12 cellular contexts compared by ENCODE assay signal in genomic region chrX:40552768-40553167, GRCh38. TPM values are rescaled to one million over a fixed set of nuclear protein-coding genes. Genes with fewer than 3 reads are reported as not detected.
DNase-seq lines count a peak whose midpoint lies in the region; ATAC-seq and TF ChIP-seq lines count a peak whose summit lies in the region.
"Had no signal": no experiment of that assay in that cellular context is flagged by ENCODE, and none has a peak within 500 bp of the region (broad histone marks: within the 10 kb centered on the region; RNA-seq: fewer than 3 reads in every experiment).

No MANE protein-coding gene starts in this region.

- H3K4me1 ChIP-seq in osteoblast (ENCODE audit: insufficient read depth, low read length) (no peaks in the 10 kb centered on the region), right cardiac atrium (ENCODE audit: control insufficient read depth, insufficient read depth, low read length) (no peaks in the 10 kb centered on the region)

- in situ Hi-C loops in brain microvascular endothelial cell (cut with HindIII; ENCODE audit: low pct_ligation_motif_present, low sequenced_read_pairs) = no loop called here

- H3K27ac ChIP-seq in brain microvascular endothelial cell = no peak overlapping the region
- no peak overlapping the region for H3K27ac ChIP-seq in osteoblast (ENCODE audit: low read depth, low read length)
- H3K27ac ChIP-seq in right cardiac atrium (ENCODE audit: low read length) = no peak overlapping the region

- no peak overlapping the region for H3K4me2 ChIP-seq in osteoblast (ENCODE audit: insufficient read depth, low read length)

- H3K27me3 ChIP-seq in brain microvascular endothelial cell (replicated peaks) = peaks cover 1% of the 10 kb centered on the region
- H3K27me3 ChIP-seq in osteoblast (ENCODE audit: insufficient read depth, low read length) = peaks cover 39% of the 10 kb centered on the region
- no peaks in the 10 kb centered on the region for H3K27me3 ChIP-seq in right cardiac atrium (ENCODE audit: control insufficient read depth, insufficient read depth)

- no peak for ATAC-seq in GM21786 (IDR thresholded peaks at IDR 0.05; ENCODE audit: unreplicated experiment)
- ATAC-seq in GM19324 (IDR thresholded peaks at IDR 0.05; ENCODE audit: low FRiP score, unreplicated experiment) = no peak
- no peak for ATAC-seq in right cardiac atrium
- ATAC-seq: activated CD4-positive, CD25-positive, alpha-beta regulatory T cell treated with anti-CD3 and anti-CD28 coated beads, Interleukin-2, amount 50 U/mL, for 24 hours had no signal

- H3K36me3 ChIP-seq in brain microvascular endothelial cell (replicated peaks) (no peaks in the 10 kb centered on the region), osteoblast (ENCODE audit: insufficient read depth, low read length) (no peaks in the 10 kb centered on the region)

- H4K20me1 ChIP-seq in osteoblast (ENCODE audit: insufficient read depth, low read length) = no peaks in the 10 kb centered on the region

- TF ChIP-seq POLR2A in NB4 (IDR thresholded peaks at IDR 0.05; ENCODE audit: extremely low read depth, insufficient read length) = no peak

- no peaks in the 10 kb centered on the region for H3K79me2 ChIP-seq in osteoblast (ENCODE audit: insufficient read depth, low read length)

- H3K4me3 ChIP-seq in NB4 (ENCODE audit: low read depth, low read length) = no peak overlapping the region
- H3K4me3 ChIP-seq in brain microvascular endothelial cell (ENCODE audit: low read depth, low read length) = no peak overlapping the region
- H3K4me3 ChIP-seq in osteoblast (ENCODE audit: insufficient read depth, low read length) = no peak overlapping the region
- no peak overlapping the region for H3K4me3 ChIP-seq in right cardiac atrium (ENCODE audit: low read length)

- 62% methylated on average over 5 of the region's 5 CpGs for WGBS in right cardiac atrium

- intact Hi-C loops in right cardiac atrium (cut with DNase I) = no loop called here

- peak in 2 of 3 experiments; percentile 12 to 55 for DNase-seq in NCI-H1417 (lab: John Stamatoyannopoulos, UW)
- DNase-seq in NCI-H1417 treated with DMSO at 0.1 percent for 48 hours (lab: John Stamatoyannopoulos, UW) = no peak
- peak; percentile 26 for DNase-seq in NB4 (ENCODE audit: low read depth)
- DNase-seq in brain microvascular endothelial cell = no peak
- DNase-seq in osteoblast (ENCODE audit: insufficient read length, low spot score, missing footprints) = no peak
- no peak for DNase-seq in right cardiac atrium
- DNase-seq: activated naive CD8-positive, alpha-beta T cell treated with anti-CD3 and anti-CD28 coated beads, Interleukin-2, amount 10 ng/mL, durations not matched to agents 7 days and 5 days; foreskin melanocyte; naive B cell had no signal

- TF ChIP-seq CTCF in NB4 (IDR thresholded peaks at IDR 0.05; ENCODE audit: low read depth, low read length) (peak; percentile 6), brain microvascular endothelial cell (IDR thresholded peaks at IDR 0.05; ENCODE audit: low read depth, low read length, missing control alignments) (peak; percentile 41), osteoblast (IDR thresholded peaks at IDR 0.05; ENCODE audit: extremely low read depth, low read depth, low read length) (peak; percentile 35)

- no peak overlapping the region for H2AFZ ChIP-seq in osteoblast (ENCODE audit: low read length)

- H3K9me3 ChIP-seq in osteoblast (ENCODE audit: low read depth, low read length) (no peaks in the 10 kb centered on the region), right cardiac atrium (ENCODE audit: control insufficient read depth, low read length) (no peaks in the 10 kb centered on the region)

RNA-seq across cellular contexts. Expression of gene ATP6AP2, which starts 28.0 kb away (rescaled TPM):
- total RNA-seq in osteoblast = 132 and 161 TPM in 2 replicates
- total RNA-seq in right cardiac atrium = 10 to 100 TPM; 52.3 to 62.5 (median 62.1) TPM
- 48.0 TPM for polyA plus RNA-seq in right cardiac atrium

Comparison
In these comparisons a context has a peak if more than half of its experiments do, and no peak if none do; other contexts are left out.
1. DNase-seq: peak in NCI-H1417 (2 of 3) and NB4 (single experiment); none in NCI-H1417 treated with DMSO at 0.1 percent for 48 hours (single experiment), brain microvascular endothelial cell (single experiment), osteoblast (single experiment) and right cardiac atrium (0 of 3).
2. Peak in every context shown above with its lines, with median percentiles within 50 percentile points of each other: CTCF ChIP-seq.